ENCODE assay signal across 12 cellular contexts in the genomic region with DNA sequence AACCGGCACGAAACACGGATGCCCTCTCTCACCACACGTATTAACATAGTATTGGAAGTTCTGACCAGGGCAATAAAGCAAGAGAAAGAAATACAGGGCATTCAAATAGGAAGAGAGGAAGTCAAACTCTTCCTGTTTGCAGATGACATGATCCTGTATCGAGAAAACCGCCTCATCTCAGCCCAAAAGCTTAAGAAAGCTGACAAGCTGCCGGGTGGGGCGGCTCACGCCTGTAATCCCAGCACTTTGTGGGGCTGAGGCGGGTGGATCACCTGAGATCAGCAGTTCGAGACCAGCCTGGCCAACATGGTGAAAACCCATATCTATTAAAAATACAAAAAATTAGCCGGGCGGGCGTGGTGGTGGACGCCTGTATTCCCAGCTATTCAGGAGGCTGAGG. TPM values are rescaled to one million over a fixed set of nuclear protein-coding genes. Genes with fewer than 3 reads are reported as not detected.
DNase-seq lines count a peak whose midpoint lies in the region; ATAC-seq and TF ChIP-seq lines count a peak whose summit lies in the region.
"Had no signal": no experiment of that assay in that cellular context is flagged by ENCODE, and none has a peak within 500 bp of the region (broad histone marks: within the 10 kb centered on the region; RNA-seq: fewer than 3 reads in every experiment).

No MANE protein-coding gene starts in this region.

- no peaks in the 10 kb centered on the region for H3K9me3 Mint-ChIP-seq in effector memory CD8-positive, alpha-beta T cell

- H3K36me3 Mint-ChIP-seq in effector memory CD8-positive, alpha-beta T cell (ENCODE audit: insufficient read depth), result peaks cover 29% of the 10 kb centered on the region

- H3K36me3 ChIP-seq in Panc1 (ENCODE audit: control insufficient read depth, insufficient read depth, low read length) (no peaks in the 10 kb centered on the region), upper lobe of right lung (no peaks in the 10 kb centered on the region)
- H3K36me3 ChIP-seq: colonic mucosa, gastrocnemius medialis, lower lobe of right lung, uterus had no signal

- H3K27me3 ChIP-seq in Panc1 (ENCODE audit: control insufficient read depth, insufficient read depth, low read length) (no peaks in the 10 kb centered on the region), upper lobe of right lung (peaks cover 21% of the 10 kb centered on the region)
- H3K27me3 ChIP-seq: colonic mucosa, uterus had no signal

- TF ChIP-seq CTCF in Panc1 (IDR thresholded peaks at IDR 0.05) (no peak), upper lobe of right lung (IDR thresholded peaks at IDR 0.05) (no peak)

- peak; percentile 20; the same call in 1 of the 2 replicates for ATAC-seq in Panc1
- ATAC-seq in effector memory CD8-positive, alpha-beta T cell (replicated peaks), result no peak
- no peak for ATAC-seq in upper lobe of right lung
- no peak for ATAC-seq in HG02759 (IDR thresholded peaks at IDR 0.05; ENCODE audit: unreplicated experiment)
- ATAC-seq: gastrocnemius medialis, lower lobe of right lung had no signal

- peak overlapping the region in 1 of 2 donors; percentile 98 for H3K27ac Mint-ChIP-seq in effector memory CD8-positive, alpha-beta T cell

- no peak overlapping the region for H3K27ac ChIP-seq in Panc1 (ENCODE audit: low read length)
- no peak overlapping the region for H3K27ac ChIP-seq in upper lobe of right lung
- H3K27ac ChIP-seq: gastrocnemius medialis, lower lobe of right lung, uterus had no signal

- H3K27me3 Mint-ChIP-seq in effector memory CD8-positive, alpha-beta T cell, result no peaks in the 10 kb centered on the region

- peak overlapping the region; percentile 52 to 83 for H3K4me3 Mint-ChIP-seq in effector memory CD8-positive, alpha-beta T cell

- intact Hi-C loops in Panc1 (cut with micrococcal nuclease; ENCODE audit: unreplicated experiment) (no loop called here), upper lobe of right lung (cut with DNase I) (no loop called here)

- H3K4me1 ChIP-seq in Panc1 (ENCODE audit: control insufficient read depth, insufficient read depth, low read length) (peaks cover 9% of the 10 kb centered on the region), upper lobe of right lung (peaks cover 14% of the 10 kb centered on the region)

- peak; percentile 35 for DNase-seq in stimulated activated CD4-positive, alpha-beta T cell treated with anti-CD3 and anti-CD28 coated beads, Interleukin-15, amount 100 ng/mL, for 24 hours
- no peak for DNase-seq in stimulated activated CD4-positive, alpha-beta T cell treated with anti-CD3 and anti-CD28 coated beads, Interleukin-4, amount 100 ng/mL, for 24 hours
- DNase-seq in Panc1 (ENCODE audit: low read depth, low spot score), result no peak
- no peak for DNase-seq in effector memory CD8-positive, alpha-beta T cell
- DNase-seq in upper lobe of right lung, result peak; percentile 46
- no peak for DNase-seq in SW480 (ENCODE audit: low spot score)
- DNase-seq in NCI-H2196 treated with DMSO at 0.1 percent for 48 hours (lab: John Stamatoyannopoulos, UW; ENCODE audit: unreplicated experiment), result no peak
- DNase-seq: colonic mucosa, gastrocnemius medialis, lower lobe of right lung, uterus had no signal

- CTCF ChIA-PET in Panc1 (lab: Charles Lee), result no interaction called here

- H3K9me3 ChIP-seq in Panc1 (ENCODE audit: control insufficient read depth, insufficient read depth, low read depth, low read length) (no peaks in the 10 kb centered on the region), upper lobe of right lung (no peaks in the 10 kb centered on the region)
- H3K9me3 ChIP-seq: colonic mucosa, gastrocnemius medialis, lower lobe of right lung, uterus had no signal

- POLR2A ChIA-PET in Panc1 (lab: Charles Lee), result no interaction called here

- in situ Hi-C loops in Panc1 (cut with HindIII; ENCODE audit: low pct_unique_long_range_greater_than_20kb, low sequenced_read_pairs), result no loop called here

- H3K4me3 ChIP-seq in Panc1 (ENCODE audit: low read depth in 2 of 2, low read length in 2 of 2) (peak overlapping the region; percentile 77 to 94), upper lobe of right lung (no peak overlapping the region)
- H3K4me3 ChIP-seq: colonic mucosa, uterus had no signal

- H3K4me1 Mint-ChIP-seq in effector memory CD8-positive, alpha-beta T cell (ENCODE audit: low read depth in 2 of 2), result peaks cover 43 to 51% of the 10 kb centered on the region in 2 donors

- BruUV-seq in Panc1 (replicated peaks; lab: Mats Ljungman, UMichigan), result no TSS peak

RNA-seq across cellular contexts. Expression of a gene that starts 17.7 kb away (rescaled TPM):
- total RNA-seq in Panc1 (2021; ENCODE audit: unreplicated experiment) (not detected), upper lobe of right lung (not detected)
- polyA plus RNA-seq in Panc1 (2012; ENCODE audit: insufficient read length), result not detected
- total RNA-seq: colonic mucosa, gastrocnemius medialis, lower lobe of right lung, uterus had no signal

RNA-seq across cellular contexts. Expression of a gene that starts 32.6 kb away (rescaled TPM):
- not detected for total RNA-seq in Panc1 (2021; ENCODE audit: unreplicated experiment)
- polyA plus RNA-seq in Panc1 (2012; ENCODE audit: insufficient read length), result not detected
- total RNA-seq in upper lobe of right lung, result not detected
- total RNA-seq: colonic mucosa, gastrocnemius medialis, lower lobe of right lung, uterus had no signal

RNA-seq across cellular contexts. Expression of a gene that starts 36.0 kb away (rescaled TPM):
- not detected for total RNA-seq in Panc1 (2021; ENCODE audit: unreplicated experiment)
- polyA plus RNA-seq in Panc1 (2012; ENCODE audit: insufficient read length), result not detected
- not detected for total RNA-seq in upper lobe of right lung
- total RNA-seq: colonic mucosa, gastrocnemius medialis, lower lobe of right lung, uterus had no signal

Comparison
In these comparisons a context has a peak if more than half of its experiments do, and no peak if none do; other contexts are left out.
1. DNase-seq: peak in stimulated activated CD4-positive, alpha-beta T cell treated with anti-CD3 and anti-CD28 coated beads, Interleukin-15, amount 100 ng/mL, for 24 hours (single experiment) and upper lobe of right lung (single experiment); none in stimulated activated CD4-positive, alpha-beta T cell treated with anti-CD3 and anti-CD28 coated beads, Interleukin-4, amount 100 ng/mL, for 24 hours (single experiment), Panc1 (single experiment), effector memory CD8-positive, alpha-beta T cell (0 of 3), SW480 (single experiment) and NCI-H2196 treated with DMSO at 0.1 percent for 48 hours (single experiment).